In genomic region chr17:28763137-28763799, GRCh38 we compare ENCODE assay signal across 9 cellular contexts. TPM values are rescaled to one million over a fixed set of nuclear protein-coding genes. Genes with fewer than 3 reads are reported as not detected.
A peak's percentile ranks its signal among the peaks of the same experiment; 100 is the strongest.
DNase-seq lines count a peak whose midpoint lies in the region; ATAC-seq and TF ChIP-seq lines count a peak whose summit lies in the region.
"Had no signal": no experiment of that assay in that cellular context is flagged by ENCODE, and none has a peak within 500 bp of the region (broad histone marks: within the 10 kb centered on the region; RNA-seq: fewer than 3 reads in every experiment).

No MANE protein-coding gene starts in this region.

- H3K4me3 Mint-ChIP-seq in activated T-cell treated with anti-CD3 and anti-CD28 coated beads, Interleukin-2, amount 50 U/mL, for 72 hours, result peak overlapping the region; percentile 21 to 68
- H3K4me3 Mint-ChIP-seq in type B pancreatic cell, result no peak overlapping the region
- H3K4me3 Mint-ChIP-seq: neural crest cell had no signal

- peaks cover 30% of the 10 kb centered on the region for H3K36me3 ChIP-seq in right atrium auricular region

- H3K4me3 ChIP-seq in dorsolateral prefrontal cortex (peak overlapping the region in 1 of 59 donors; percentile 14), right atrium auricular region (no peak overlapping the region)

- no peaks in the 10 kb centered on the region for H3K27me3 Mint-ChIP-seq in activated T-cell treated with anti-CD3 and anti-CD28 coated beads, Interleukin-2, amount 50 U/mL, for 72 hours (ENCODE audit: low read depth)
- H3K27me3 Mint-ChIP-seq in type B pancreatic cell, result no peaks in the 10 kb centered on the region

- H3K9me3 ChIP-seq in right atrium auricular region, result no peaks in the 10 kb centered on the region

- peak; percentile 70 to 73 for ATAC-seq in activated T-cell treated with anti-CD3 and anti-CD28 coated beads, Interleukin-2, amount 50 U/mL, for 72 hours (replicated peaks in 1 of 2)
- ATAC-seq in HG02981 (IDR thresholded peaks at IDR 0.05; ENCODE audit: unreplicated experiment), result peak; percentile 52

- CTCF ChIA-PET in HEK293T (lab: Yijun Ruan, JAX), result interaction anchor here (0.6 to 2.6 kb wide), 33 partner anchors 10 to 361 kb away, joined by 3 to 38 read pairs (median 4); partner anchors contain the start of genes FLOT2, NEK8, PHF12 and TLCD1

- peaks cover 2 to 7% of the 10 kb centered on the region in 2 donors for H3K36me3 Mint-ChIP-seq in activated T-cell treated with anti-CD3 and anti-CD28 coated beads, Interleukin-2, amount 50 U/mL, for 72 hours (ENCODE audit: insufficient read depth in 2 of 2)
- H3K36me3 Mint-ChIP-seq in type B pancreatic cell, result peaks cover 8% of the 10 kb centered on the region

- peak overlapping the region in 47 of 59 donors; percentile 1 to 89 (median 55) for H3K27ac ChIP-seq in dorsolateral prefrontal cortex
- peak overlapping the region; percentile 32 for H3K27ac ChIP-seq in substantia nigra (ENCODE audit: low read depth, low read length, poor library complexity, severe bottlenecking)
- H3K27ac ChIP-seq in right atrium auricular region, result no peak overlapping the region

- H3K4me1 Mint-ChIP-seq in activated T-cell treated with anti-CD3 and anti-CD28 coated beads, Interleukin-2, amount 50 U/mL, for 72 hours (ENCODE audit: low read depth), result peaks cover 28% of the 10 kb centered on the region
- peaks cover 13% of the 10 kb centered on the region for H3K4me1 Mint-ChIP-seq in type B pancreatic cell (ENCODE audit: unreplicated experiment)

- TF ChIP-seq CTCF in dorsolateral prefrontal cortex (IDR thresholded peaks at IDR 0.05 in 54 of 56, conservative IDR thresholded peaks at IDR 0.05 in 2 of 56; ENCODE audit: low read depth in 1 of 56, partially characterized antibody in 56 of 56), result no peak
- no peak for TF ChIP-seq CTCF in right atrium auricular region (IDR thresholded peaks at IDR 0.05)
- no peak for TF ChIP-seq CTCF in type B pancreatic cell (conservative IDR thresholded peaks at IDR 0.05)

- no peak for DNase-seq in activated T-cell treated with anti-CD3 and anti-CD28 coated beads, Interleukin-2, amount 50 U/mL, for 72 hours
- DNase-seq in activated T-cell treated with anti-CD3 and anti-CD28 coated beads for 4 hours, result no peak
- DNase-seq in dorsolateral prefrontal cortex, result no peak
- DNase-seq in substantia nigra (lab: John Stamatoyannopoulos, UW), result peak in 3 of 49 donors; percentile 40 to 62 (median 60)
- no peak for DNase-seq in right atrium auricular region (ENCODE audit: low spot score)
- no peak for DNase-seq in type B pancreatic cell (ENCODE audit: extremely low spot score, unreplicated experiment)
- no peak for DNase-seq in HEK293T (ENCODE audit: extremely low spot score)

- peak overlapping the region; percentile 98 for H3K27ac Mint-ChIP-seq in activated T-cell treated with anti-CD3 and anti-CD28 coated beads, Interleukin-2, amount 50 U/mL, for 72 hours
- no peak overlapping the region for H3K27ac Mint-ChIP-seq in type B pancreatic cell

- H3K4me1 ChIP-seq in right atrium auricular region, result peaks cover 0 to 23% of the 10 kb centered on the region in 2 donors

- H3K27me3 ChIP-seq in dorsolateral prefrontal cortex (no peaks in the 10 kb centered on the region), right atrium auricular region (no peaks in the 10 kb centered on the region)

- POLR2A ChIA-PET in HEK293T (lab: Yijun Ruan, JAX), result interaction anchor here (0.6 to 5.2 kb wide), 11 partner anchors 9 to 356 kb away, joined by 3 to 56 read pairs (median 4); partner anchors contain the start of genes DHRS13, FAM222B, PHF12 and RPL23A

- H3K9me3 Mint-ChIP-seq in activated T-cell treated with anti-CD3 and anti-CD28 coated beads, Interleukin-2, amount 50 U/mL, for 72 hours, result no peaks in the 10 kb centered on the region
- no peaks in the 10 kb centered on the region for H3K9me3 Mint-ChIP-seq in type B pancreatic cell
- H3K9me3 Mint-ChIP-seq: neural crest cell had no signal

- intact Hi-C loops in dorsolateral prefrontal cortex (cut with DNase I), result loop anchor here (5.0 kb wide), 5 partner anchors 49 to 139 kb away; partner anchors contain the start of genes FAM222B (in 2 of the 2), DHRS13 (in 1 of the 2), ERAL1 (in 1 of the 2) and FLOT2 (in 1 of the 2)

TF ChIP-seq in HEK293T, 16 proteins besides CTCF, POLR2A, EP300 and RAD21:
- TF ChIP-seq NFRKB (IDR thresholded peaks at IDR 0.05), result no peak
- TF ChIP-seq TARDBP (IDR thresholded peaks at IDR 0.05), result no peak
- no peak for TF ChIP-seq ELF4 (IDR thresholded peaks at IDR 0.05)
- no peak for TF ChIP-seq ZNF384 (IDR thresholded peaks at IDR 0.05)
- TF ChIP-seq, protein P1, sequence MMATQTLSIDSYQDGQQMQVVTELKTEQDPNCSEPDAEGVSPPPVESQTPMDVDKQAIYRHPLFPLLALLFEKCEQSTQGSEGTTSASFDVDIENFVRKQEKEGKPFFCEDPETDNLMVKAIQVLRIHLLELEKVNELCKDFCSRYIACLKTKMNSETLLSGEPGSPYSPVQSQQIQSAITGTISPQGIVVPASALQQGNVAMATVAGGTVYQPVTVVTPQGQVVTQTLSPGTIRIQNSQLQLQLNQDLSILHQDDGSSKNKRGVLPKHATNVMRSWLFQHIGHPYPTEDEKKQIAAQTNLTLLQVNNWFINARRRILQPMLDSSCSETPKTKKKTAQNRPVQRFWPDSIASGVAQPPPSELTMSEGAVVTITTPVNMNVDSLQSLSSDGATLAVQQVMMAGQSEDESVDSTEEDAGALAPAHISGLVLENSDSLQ (IDR thresholded peaks at IDR 0.05), result no peak
TF ChIP-seq in HEK293T: peak in this region for 0.

RNA-seq across cellular contexts. Expression of gene TRAF4, which starts 19.5 kb away (rescaled TPM):
- 100 to 1,000 TPM; 108 to 145 TPM for total RNA-seq in activated T-cell treated with anti-CD3 and anti-CD28 coated beads, Interleukin-2, amount 50 U/mL, for 72 hours
- total RNA-seq in dorsolateral prefrontal cortex (10 to 100 TPM; 16.6 to 92.5 (median 39.5) TPM), right atrium auricular region (1 to 10 TPM; 3.3 to 6.7 TPM), type B pancreatic cell (ENCODE audit: low replicate concordance) (219 and 327 TPM in 2 replicates)

RNA-seq across cellular contexts. Expression of gene NEK8, which starts 34.7 kb away (rescaled TPM):
- total RNA-seq in activated T-cell treated with anti-CD3 and anti-CD28 coated beads, Interleukin-2, amount 50 U/mL, for 72 hours, result 10 to 100 TPM in 1 of 2 donors, 1 to 10 TPM in 1; 6.9 to 10.9 TPM
- total RNA-seq in dorsolateral prefrontal cortex, result 1 to 10 TPM in 118 of 120 experiments, under 1 TPM in 2; 0.96 to 5.8 (median 2.4) TPM
- 1 to 10 TPM; 1.0 to 1.1 TPM for total RNA-seq in right atrium auricular region
- total RNA-seq in type B pancreatic cell (ENCODE audit: low replicate concordance), result 8.7 and 9.5 TPM in 2 replicates

RNA-seq across cellular contexts. Expression of gene TLCD1, which starts 37.2 kb away (rescaled TPM):
- 1 to 10 TPM; 5.2 to 9.0 TPM for total RNA-seq in activated T-cell treated with anti-CD3 and anti-CD28 coated beads, Interleukin-2, amount 50 U/mL, for 72 hours
- total RNA-seq in dorsolateral prefrontal cortex (10 to 100 TPM in 16 of 120 experiments, 1 to 10 TPM in 104; 2.0 to 22.8 (median 6.6) TPM), right atrium auricular region (1 to 10 TPM in 1 of 2 donors, not detected in 1; 1.7 TPM), type B pancreatic cell (ENCODE audit: low replicate concordance) (18.6 and 40.2 TPM in 2 replicates)

RNA-seq across cellular contexts. Expression of gene RPL23A, which starts 43.5 kb away (rescaled TPM):
- total RNA-seq in activated T-cell treated with anti-CD3 and anti-CD28 coated beads, Interleukin-2, amount 50 U/mL, for 72 hours, result 1,000 to 10,000 TPM; 2,006 to 2,174 TPM
- total RNA-seq in dorsolateral prefrontal cortex (100 to 1,000 TPM; 343 to 754 (median 490) TPM), right atrium auricular region (100 to 1,000 TPM; 231 to 505 TPM), type B pancreatic cell (ENCODE audit: low replicate concordance) (1,717 and 1,950 TPM in 2 replicates)

RNA-seq across cellular contexts. Expression of gene RAB34, which starts 45.6 kb away (rescaled TPM):
- total RNA-seq in activated T-cell treated with anti-CD3 and anti-CD28 coated beads, Interleukin-2, amount 50 U/mL, for 72 hours, result 10 to 100 TPM; 10.4 to 17.3 TPM
- 10 to 100 TPM; 12.0 to 55.8 (median 25.0) TPM for total RNA-seq in dorsolateral prefrontal cortex
- 100 to 1,000 TPM in 1 of 2 donors, 10 to 100 TPM in 1; 55.8 to 139 TPM for total RNA-seq in right atrium auricular region
- 54.2 and 133 TPM in 2 replicates for total RNA-seq in type B pancreatic cell (ENCODE audit: low replicate concordance)

Comparison
In these comparisons a context has a peak if more than half of its experiments do, and no peak if none do; other contexts are left out.
1. H3K27ac ChIP-seq: peak in dorsolateral prefrontal cortex (47 of 59) and substantia nigra (single experiment); none in right atrium auricular region (0 of 2).